In genomic region chr9:136787690-136788400, GRCh38 we compare ENCODE assay signal across 8 cellular contexts. TPM values are rescaled to one million over a fixed set of nuclear protein-coding genes. Genes with fewer than 3 reads are reported as not detected.
A peak's percentile ranks its signal among the peaks of the same experiment; 100 is the strongest.
DNase-seq lines count a peak whose midpoint lies in the region; ATAC-seq and FAIRE-seq lines count a peak whose summit lies in the region.

No MANE protein-coding gene starts in this region.

- DNase-seq in COLO829 (ENCODE audit: low spot score) (peak; percentile 69), RCC 7860 (ENCODE audit: low spot score) (peak; percentile 76), germinal center (ENCODE audit: low spot score) (peak; percentile 67), pons (ENCODE audit: low spot score) (peak; percentile 88)
- DNase-seq in Jurkat, Clone E6-1 (ENCODE audit: low read depth, low spot score) = peak; percentile 65
- DNase-seq in activated T-helper 9 cell treated with anti-CD3 and anti-CD28 coated beads, Interleukin-2, amount 50 U/mL, for 16 hours (ENCODE audit: low read depth) = peak; percentile 44

- peak; percentile 46 for FAIRE-seq in RCC 7860 (lab: Jason Lieb, UNC)

- H3K4me3 ChIP-seq in Jurkat, Clone E6-1 (ENCODE audit: low read length) = peak overlapping the region; percentile 21

- ATAC-seq in GM21528 (IDR thresholded peaks at IDR 0.05; ENCODE audit: low FRiP score, unreplicated experiment) (no peak), HG03442 (IDR thresholded peaks at IDR 0.05; ENCODE audit: unreplicated experiment) (no peak)

RNA-seq across cellular contexts. Expression of gene TMEM141, which starts 3.3 kb away (rescaled TPM):
- 98.0 TPM for polyA plus RNA-seq in Jurkat, Clone E6-1 (2012; ENCODE audit: insufficient read depth, insufficient read length)

RNA-seq across cellular contexts. Expression of gene CCDC183, which starts 8.3 kb away (rescaled TPM):
- polyA plus RNA-seq in Jurkat, Clone E6-1 (2012; ENCODE audit: insufficient read depth, insufficient read length) = 3.7 TPM

RNA-seq across cellular contexts. Expression of gene RABL6, which starts 19.9 kb away (rescaled TPM):
- polyA plus RNA-seq in Jurkat, Clone E6-1 (2012; ENCODE audit: insufficient read depth, insufficient read length) = 124 TPM

RNA-seq across cellular contexts. Expression of gene LCN15, which starts 23.5 kb away (rescaled TPM):
- polyA plus RNA-seq in Jurkat, Clone E6-1 (2012; ENCODE audit: insufficient read depth, insufficient read length) = not detected

RNA-seq across cellular contexts. Expression of gene LCN8, which starts 29.8 kb away (rescaled TPM):
- polyA plus RNA-seq in Jurkat, Clone E6-1 (2012; ENCODE audit: insufficient read depth, insufficient read length) = not detected
